26 cellular contexts compared by ENCODE assay signal in genomic region chr13:21719463-21719862, GRCh38. TPM values are rescaled to one million over a fixed set of nuclear protein-coding genes. Genes with fewer than 3 reads are reported as not detected.
"Had no signal": no experiment of that assay in that cellular context is flagged by ENCODE, and none has a peak within 500 bp of the region (broad histone marks: within the 10 kb centered on the region; RNA-seq: fewer than 3 reads in every experiment).

No MANE protein-coding gene starts in this region.

- H3K36me3 ChIP-seq: brain microvascular endothelial cell, MG63 had no signal

- H3K36me3 Mint-ChIP-seq: activated CD4-positive, alpha-beta memory T cell treated with anti-CD3 and anti-CD28 coated beads for 36 hours; activated naive CD8-positive, alpha-beta T cell treated with anti-CD3 and anti-CD28 coated beads for 36 hours; T-cell had no signal

- H3K4me3 ChIP-seq: MG63 had no signal

- H3K4me3 Mint-ChIP-seq: activated CD4-positive, alpha-beta memory T cell treated with anti-CD3 and anti-CD28 coated beads for 36 hours; activated CD4-positive, alpha-beta T cell treated with anti-CD3 and anti-CD28 coated beads, Interleukin-2, amount 10 ng/mL, durations not matched to agents 7 days and 5 days; activated naive CD4-positive, alpha-beta T cell treated with anti-CD3 and anti-CD28 coated beads for 36 hours; activated naive CD8-positive, alpha-beta T cell treated with anti-CD3 and anti-CD28 coated beads for 36 hours; activated T-cell treated with anti-CD3 and anti-CD28 coated beads, Interleukin-2, amount 50 U/mL, for 4 hours; activated T-helper 17 cell treated with anti-CD3 and anti-CD28 coated beads, Interleukin-2, amount 50 U/mL, for 72 hours; T-cell had no signal

- DNase-seq: activated CD4-positive, alpha-beta memory T cell treated with anti-CD3 and anti-CD28 coated beads for 36 hours; activated CD4-positive, alpha-beta T cell treated with anti-CD3 and anti-CD28 coated beads, Interleukin-2, amount 10 ng/mL, durations not matched to agents 7 days and 5 days; activated CD4-positive, CD25-positive, alpha-beta regulatory T cell; activated CD8-positive, alpha-beta memory T cell treated with anti-CD3 and anti-CD28 coated beads for 24 hours; activated gamma-delta T cell; activated naive CD4-positive, alpha-beta T cell treated with anti-CD3 and anti-CD28 coated beads for 36 hours; activated naive CD8-positive, alpha-beta T cell treated with anti-CD3 and anti-CD28 coated beads for 36 hours; activated T-cell treated with anti-CD3 and anti-CD28 coated beads, Interleukin-2, amount 50 U/mL, for 4 hours; brain microvascular endothelial cell; cerebellar nuclear complex; MG63; MV-4-11; NCI-H1092 treated with DMSO at 0.1 percent for 48 hours; NCI-H1436; NCI-H1694 treated with DMSO at 0.1 percent for 48 hours; NCI-H2081 treated with DMSO at 0.1 percent for 48 hours; NCI-H2171 treated with DMSO at 0.1 percent for 48 hours; NCI-H226; NCI-H524; NCI-H748 treated with DMSO at 0.1 percent for 48 hours; SIG-M5; T-cell had no signal

- H3K4me1 Mint-ChIP-seq: activated CD4-positive, alpha-beta T cell treated with anti-CD3 and anti-CD28 coated beads, Interleukin-2, amount 10 ng/mL, durations not matched to agents 7 days and 5 days; activated naive CD8-positive, alpha-beta T cell treated with anti-CD3 and anti-CD28 coated beads for 36 hours; activated T-helper 17 cell treated with anti-CD3 and anti-CD28 coated beads, Interleukin-2, amount 50 U/mL, for 72 hours; T-cell had no signal

- ATAC-seq: activated T-cell treated with anti-CD3 and anti-CD28 coated beads, Interleukin-2, amount 50 U/mL, for 4 hours; activated T-helper 17 cell treated with anti-CD3 and anti-CD28 coated beads, Interleukin-2, amount 50 U/mL, for 72 hours; T-cell had no signal

- H3K27ac Mint-ChIP-seq: activated CD4-positive, alpha-beta memory T cell treated with anti-CD3 and anti-CD28 coated beads for 36 hours; activated CD4-positive, alpha-beta T cell treated with anti-CD3 and anti-CD28 coated beads, Interleukin-2, amount 10 ng/mL, durations not matched to agents 7 days and 5 days; activated naive CD4-positive, alpha-beta T cell treated with anti-CD3 and anti-CD28 coated beads for 36 hours; activated naive CD8-positive, alpha-beta T cell treated with anti-CD3 and anti-CD28 coated beads for 36 hours; activated T-helper 17 cell treated with anti-CD3 and anti-CD28 coated beads, Interleukin-2, amount 50 U/mL, for 72 hours; T-cell had no signal

- H3K27ac ChIP-seq: brain microvascular endothelial cell, VCaP had no signal

- H3K9me3 Mint-ChIP-seq: activated CD4-positive, alpha-beta memory T cell treated with anti-CD3 and anti-CD28 coated beads for 36 hours; activated CD4-positive, alpha-beta T cell treated with anti-CD3 and anti-CD28 coated beads, Interleukin-2, amount 10 ng/mL, durations not matched to agents 7 days and 5 days; activated naive CD4-positive, alpha-beta T cell treated with anti-CD3 and anti-CD28 coated beads for 36 hours; activated naive CD8-positive, alpha-beta T cell treated with anti-CD3 and anti-CD28 coated beads for 36 hours; activated T-cell treated with anti-CD3 and anti-CD28 coated beads, Interleukin-2, amount 50 U/mL, for 4 hours; activated T-helper 17 cell treated with anti-CD3 and anti-CD28 coated beads, Interleukin-2, amount 50 U/mL, for 72 hours; T-cell had no signal

- H3K9me3 ChIP-seq: MG63 had no signal

RNA-seq across cellular contexts. Expression of gene FGF9, which starts 48.6 kb away (rescaled TPM):
- total RNA-seq: activated naive CD4-positive, alpha-beta T cell treated with anti-CD3 and anti-CD28 coated beads for 36 hours; RPMI7951; T-helper 2 cell treated with Interferon-gamma antibody and Interleukin-4, amounts not matched to agents 100 ng/mL and 5 ng/mL, for 36 hours had no signal
